ENCODE assay signal across 1 cellular context in genomic region chr20:34514897-34515483, GRCh38.
TF ChIP-seq lines count a peak whose summit lies in the region.

No MANE protein-coding gene starts in this region.

TF ChIP-seq in H1, 55 proteins besides CTCF, POLR2A, EP300 and RAD21:
- TF ChIP-seq CHD1 (IDR thresholded peaks at IDR 0.05; ENCODE audit: low read depth, low read length) (no peak), FOSL1 (IDR thresholded peaks at IDR 0.05; ENCODE audit: insufficient read depth, low read depth, low read length) (no peak), GABPA (IDR thresholded peaks at IDR 0.05; ENCODE audit: borderline replicate concordance, insufficient read depth, low read length) (no peak), NRF1 (IDR thresholded peaks at IDR 0.05; ENCODE audit: low read depth, low read length) (no peak), RNF2 (IDR thresholded peaks at IDR 0.05; ENCODE audit: borderline replicate concordance, low read depth, low read length, missing control alignments, poor library complexity, severe bottlenecking) (no peak)
